In genomic region chrX:3527811-3528210, GRCh38 we compare ENCODE assay signal across 1 cellular context.
TF ChIP-seq lines count a peak whose summit lies in the region.

No MANE protein-coding gene starts in this region.

TF ChIP-seq in IMR-90, 13 proteins besides CTCF, POLR2A, EP300 and RAD21:
- TF ChIP-seq MAFK (IDR thresholded peaks at IDR 0.05; ENCODE audit: low read depth, low read length) (no peak), SMC3 (IDR thresholded peaks at IDR 0.05; ENCODE audit: low read depth, low read length) (no peak), BHLHE40 (IDR thresholded peaks at IDR 0.05; ENCODE audit: low read depth, low read length) (no peak), RFX5 (IDR thresholded peaks at IDR 0.05; ENCODE audit: low read depth, low read length) (no peak), CEBPB (IDR thresholded peaks at IDR 0.05; ENCODE audit: low read depth, low read length) (no peak), RCOR1 (IDR thresholded peaks at IDR 0.05; ENCODE audit: insufficient replicate concordance, low read length) (no peak), MAZ (IDR thresholded peaks at IDR 0.05; ENCODE audit: borderline replicate concordance, low read depth, low read length) (no peak), ELK1 (IDR thresholded peaks at IDR 0.05; ENCODE audit: borderline replicate concordance, low read depth, low read length) (no peak), FOS (IDR thresholded peaks at IDR 0.05; ENCODE audit: low read depth, low read length) (no peak), USF2 (IDR thresholded peaks at IDR 0.05; ENCODE audit: low read depth, low read length) (no peak)
